1 cellular context compared by ENCODE assay signal in the genomic region with DNA sequence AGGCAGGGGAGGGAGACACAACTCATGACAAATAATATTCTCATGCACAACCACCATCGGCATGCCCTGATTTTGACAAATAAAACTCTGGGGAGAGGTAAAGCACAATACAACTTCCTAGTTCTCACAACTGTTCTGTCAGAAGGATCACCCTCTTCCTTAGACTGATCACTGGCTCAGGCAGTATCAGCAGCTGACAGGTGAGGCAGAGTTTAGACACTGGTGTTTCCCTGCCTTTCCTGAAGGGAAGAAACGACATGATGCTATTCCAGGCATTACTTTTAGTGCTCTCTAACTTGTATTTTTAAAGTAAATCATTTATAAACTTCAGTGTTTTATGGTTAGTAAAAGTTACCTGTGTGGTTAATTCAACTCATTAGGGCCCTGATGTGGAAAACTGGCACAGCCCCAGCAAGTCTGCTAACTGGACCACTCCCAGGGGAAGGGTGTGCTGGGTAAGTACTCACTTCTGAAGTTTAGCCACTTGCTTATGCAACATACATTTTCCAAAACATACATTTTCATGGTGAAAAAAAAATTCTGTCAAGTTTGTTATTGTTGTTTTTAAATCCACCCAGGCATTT.
TF ChIP-seq lines count a peak whose summit lies in the region.

No MANE protein-coding gene starts in this region.

TF ChIP-seq in GM12878, 131 proteins besides CTCF, POLR2A, EP300 and RAD21 (continued from another document):
- TF ChIP-seq, protein P1, sequence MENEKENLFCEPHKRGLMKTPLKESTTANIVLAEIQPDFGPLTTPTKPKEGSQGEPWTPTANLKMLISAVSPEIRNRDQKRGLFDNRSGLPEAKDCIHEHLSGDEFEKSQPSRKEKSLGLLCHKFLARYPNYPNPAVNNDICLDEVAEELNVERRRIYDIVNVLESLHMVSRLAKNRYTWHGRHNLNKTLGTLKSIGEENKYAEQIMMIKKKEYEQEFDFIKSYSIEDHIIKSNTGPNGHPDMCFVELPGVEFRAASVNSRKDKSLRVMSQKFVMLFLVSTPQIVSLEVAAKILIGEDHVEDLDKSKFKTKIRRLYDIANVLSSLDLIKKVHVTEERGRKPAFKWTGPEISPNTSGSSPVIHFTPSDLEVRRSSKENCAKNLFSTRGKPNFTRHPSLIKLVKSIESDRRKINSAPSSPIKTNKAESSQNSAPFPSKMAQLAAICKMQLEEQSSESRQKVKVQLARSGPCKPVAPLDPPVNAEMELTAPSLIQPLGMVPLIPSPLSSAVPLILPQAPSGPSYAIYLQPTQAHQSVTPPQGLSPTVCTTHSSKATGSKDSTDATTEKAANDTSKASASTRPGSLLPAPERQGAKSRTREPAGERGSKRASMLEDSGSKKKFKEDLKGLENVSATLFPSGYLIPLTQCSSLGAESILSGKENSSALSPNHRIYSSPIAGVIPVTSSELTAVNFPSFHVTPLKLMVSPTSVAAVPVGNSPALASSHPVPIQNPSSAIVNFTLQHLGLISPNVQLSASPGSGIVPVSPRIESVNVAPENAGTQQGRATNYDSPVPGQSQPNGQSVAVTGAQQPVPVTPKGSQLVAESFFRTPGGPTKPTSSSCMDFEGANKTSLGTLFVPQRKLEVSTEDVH (IDR thresholded peaks at IDR 0.05; ENCODE audit: low read depth, partially characterized antibody): no peak
- TF ChIP-seq CREM (IDR thresholded peaks at IDR 0.05; ENCODE audit: low read depth): no peak
- TF ChIP-seq, protein P2, sequence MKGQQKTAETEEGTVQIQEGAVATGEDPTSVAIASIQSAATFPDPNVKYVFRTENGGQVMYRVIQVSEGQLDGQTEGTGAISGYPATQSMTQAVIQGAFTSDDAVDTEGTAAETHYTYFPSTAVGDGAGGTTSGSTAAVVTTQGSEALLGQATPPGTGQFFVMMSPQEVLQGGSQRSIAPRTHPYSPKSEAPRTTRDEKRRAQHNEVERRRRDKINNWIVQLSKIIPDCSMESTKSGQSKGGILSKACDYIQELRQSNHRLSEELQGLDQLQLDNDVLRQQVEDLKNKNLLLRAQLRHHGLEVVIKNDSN (IDR thresholded peaks at IDR 0.05; ENCODE audit: borderline replicate concordance, extremely low read length, insufficient read depth, low read depth, low read length): no peak
